In the genomic region with DNA sequence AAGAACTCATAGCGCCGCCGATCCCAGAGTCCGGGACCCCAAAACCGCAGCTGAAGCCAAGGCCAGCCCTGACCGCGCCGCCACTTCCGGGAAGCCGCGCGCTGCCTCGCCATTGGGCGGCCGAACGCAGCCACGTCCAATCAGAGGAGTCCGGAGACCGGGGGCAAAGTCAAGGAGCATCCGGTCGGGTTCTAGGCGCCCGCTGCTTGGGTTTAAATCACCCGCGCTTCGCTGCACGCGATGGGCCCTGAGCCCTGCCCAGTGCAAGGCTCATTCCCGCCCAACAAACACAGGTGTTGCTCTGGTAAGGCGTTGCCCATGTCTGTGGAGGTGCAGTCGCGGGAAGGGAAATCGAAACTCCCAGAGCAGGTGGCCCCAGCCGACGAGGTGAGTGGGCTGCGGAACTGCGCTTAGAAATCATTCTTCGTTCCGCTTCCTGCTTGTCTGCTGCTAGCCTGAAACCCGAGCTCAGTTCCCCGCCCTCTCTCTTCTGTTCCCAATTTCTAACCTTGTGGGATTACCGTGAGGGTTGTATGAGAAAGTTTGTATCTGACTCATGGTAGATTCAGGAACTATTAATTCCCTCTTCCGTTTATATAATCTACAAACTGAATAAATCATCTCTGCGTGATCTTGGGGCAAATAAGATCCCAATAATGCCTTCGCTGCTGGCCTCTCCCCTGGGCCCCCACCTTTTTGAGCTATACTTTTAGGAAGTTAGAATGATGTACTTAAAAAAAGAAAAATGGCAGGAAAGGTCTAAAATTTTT, we compare ENCODE assay signal across 8 cellular contexts. TPM values are rescaled to one million over a fixed set of nuclear protein-coding genes. Genes with fewer than 3 reads are reported as not detected.
DNase-seq lines count a peak whose midpoint lies in the region; ATAC-seq and TF ChIP-seq lines count a peak whose summit lies in the region.

A gene (minus strand): TSS at position 96 of the 770 bp plus-strand sequence. CDS start 86 bp downstream, at position 10.

- no peaks in the 10 kb centered on the region for H3K27me3 ChIP-seq in BJ (ENCODE audit: control insufficient read depth, insufficient read depth, low read length)

- H3K36me3 ChIP-seq in BJ (ENCODE audit: control insufficient read depth, insufficient read depth, low read length): no peaks in the 10 kb centered on the region

- POLR2A ChIA-PET in BJ (lab: Charles Lee): interaction anchor here (0.7 to 0.9 kb wide), 2 partner anchors 49 to 160 kb away, joined by 3 to 12 read pairs; no protein-coding TSS in a partner anchor
- POLR2A ChIA-PET in activated CD4-positive, alpha-beta T cell treated with anti-CD3 and anti-CD28 coated beads for 36 hours (lab: Charles Lee): interaction anchor here (0.5 to 1.6 kb wide), 6 partner anchors 8 to 769 kb away, joined by 3 to 12 read pairs (median 3); a partner anchor contains a TSS

- H3K4me3 ChIP-seq in BJ (ENCODE audit: low read depth, low read length): peak within 1 kb of the TSS; percentile 74

- CTCF ChIA-PET in BJ (lab: Yijun Ruan, JAX): interaction anchor here (1.1 kb wide), 1 partner anchor 213 kb away, joined by 3 read pairs; no protein-coding TSS in a partner anchor
- CTCF ChIA-PET in activated CD4-positive, alpha-beta T cell treated with anti-CD3 and anti-CD28 coated beads for 36 hours (lab: Charles Lee): interaction anchor here (0.8 to 1.0 kb wide), 4 partner anchors 64 to 145 kb away, joined by 3 read pairs; no protein-coding TSS in a partner anchor

- peaks cover 52% of the 10 kb centered on the region for H3K4me1 Mint-ChIP-seq in activated CD4-positive, alpha-beta T cell treated with anti-CD3 and anti-CD28 coated beads for 36 hours
- H3K4me1 Mint-ChIP-seq in chondrocyte (ENCODE audit: low read depth): peaks cover 27% of the 10 kb centered on the region

- H3K27me3 Mint-ChIP-seq in activated CD4-positive, alpha-beta T cell treated with anti-CD3 and anti-CD28 coated beads for 36 hours: no peaks in the 10 kb centered on the region
- H3K27me3 Mint-ChIP-seq in chondrocyte (ENCODE audit: low read depth): no peaks in the 10 kb centered on the region

- intact Hi-C loops in activated CD4-positive, alpha-beta T cell treated with anti-CD3 and anti-CD28 coated beads for 36 hours (cut with DNase I, micrococcal nuclease): loop anchor here (1.0 to 10.0 kb wide), 13 partner anchors 76 to 1609 kb away; a partner anchor contains a TSS

- H3K36me3 Mint-ChIP-seq in activated CD4-positive, alpha-beta T cell treated with anti-CD3 and anti-CD28 coated beads for 36 hours (ENCODE audit: low read depth): peaks cover 21% of the 10 kb centered on the region
- no peaks in the 10 kb centered on the region for H3K36me3 Mint-ChIP-seq in chondrocyte (ENCODE audit: low read depth)

- H3K9me3 Mint-ChIP-seq in activated CD4-positive, alpha-beta T cell treated with anti-CD3 and anti-CD28 coated beads for 36 hours (ENCODE audit: low read depth): no peaks in the 10 kb centered on the region
- no peaks in the 10 kb centered on the region for H3K9me3 Mint-ChIP-seq in chondrocyte (ENCODE audit: low read depth)

- no peak for TF ChIP-seq CTCF in BJ (IDR thresholded peaks at IDR 0.05; ENCODE audit: insufficient read depth, low read depth, low read length)
- no peak for TF ChIP-seq CTCF in chondrocyte (IDR thresholded peaks at IDR 0.05)

- peak; percentile 64 for DNase-seq in BJ (ENCODE audit: low read depth)
- DNase-seq in GM19240 (ENCODE audit: insufficient read length, low spot score): peak; percentile 68
- peak; percentile 64 to 66 for DNase-seq in NCI-H524 (lab: John Stamatoyannopoulos, UW)
- DNase-seq in activated CD4-positive, alpha-beta T cell treated with anti-CD3 and anti-CD28 coated beads for 36 hours: peak; percentile 94
- peak; percentile 96 for DNase-seq in chondrocyte (ENCODE audit: low spot score)
- peak; percentile 91 for DNase-seq in kidney glomerular epithelial cell (lab: John Stamatoyannopoulos, UW)
- DNase-seq in stimulated activated CD4-positive, alpha-beta T cell treated with anti-CD3 and anti-CD28 coated beads, Interleukin-15, amount 100 ng/mL, for 48 hours (ENCODE audit: low read depth in 2 of 2): peak; percentile 82 to 85

- peak; percentile 74 for ATAC-seq in HG03457 (IDR thresholded peaks at IDR 0.05; ENCODE audit: unreplicated experiment)
- ATAC-seq in activated CD4-positive, alpha-beta T cell treated with anti-CD3 and anti-CD28 coated beads for 36 hours: peak; percentile 94

- peak within 1 kb of the TSS; percentile 97 for H3K27ac Mint-ChIP-seq in activated CD4-positive, alpha-beta T cell treated with anti-CD3 and anti-CD28 coated beads for 36 hours
- H3K27ac Mint-ChIP-seq in chondrocyte (ENCODE audit: unreplicated experiment): peak within 1 kb of the TSS; percentile 94

- peak within 1 kb of the TSS; percentile 90 for H3K4me3 Mint-ChIP-seq in activated CD4-positive, alpha-beta T cell treated with anti-CD3 and anti-CD28 coated beads for 36 hours
- peak within 1 kb of the TSS; percentile 90 for H3K4me3 Mint-ChIP-seq in chondrocyte (ENCODE audit: unreplicated experiment)

RNA-seq across cellular contexts. Expression of the gene that starts here (rescaled TPM):
- 4.1 and 6.0 TPM in 2 replicates for polyA plus RNA-seq in BJ (2011; rRNA removed)
- polyA minus RNA-seq in BJ (2011; rRNA and poly(A)+ RNA removed): 2.5 and 3.2 TPM in 2 replicates
- 10 to 100 TPM; 17.9 to 30.9 TPM for total RNA-seq in activated CD4-positive, alpha-beta T cell treated with anti-CD3 and anti-CD28 coated beads for 36 hours
- 7.1 to 7.4 TPM (median 7.4 TPM) in 3 replicates for total RNA-seq in chondrocyte

Comparison
In these comparisons a context has a peak if more than half of its experiments do, and no peak if none do; other contexts are left out.
1. Peak in every context shown above with its lines: DNase-seq, ATAC-seq and H3K4me3 ChIP-seq.